Comparison of ENCODE assay signal across 12 cellular contexts in the genomic region with DNA sequence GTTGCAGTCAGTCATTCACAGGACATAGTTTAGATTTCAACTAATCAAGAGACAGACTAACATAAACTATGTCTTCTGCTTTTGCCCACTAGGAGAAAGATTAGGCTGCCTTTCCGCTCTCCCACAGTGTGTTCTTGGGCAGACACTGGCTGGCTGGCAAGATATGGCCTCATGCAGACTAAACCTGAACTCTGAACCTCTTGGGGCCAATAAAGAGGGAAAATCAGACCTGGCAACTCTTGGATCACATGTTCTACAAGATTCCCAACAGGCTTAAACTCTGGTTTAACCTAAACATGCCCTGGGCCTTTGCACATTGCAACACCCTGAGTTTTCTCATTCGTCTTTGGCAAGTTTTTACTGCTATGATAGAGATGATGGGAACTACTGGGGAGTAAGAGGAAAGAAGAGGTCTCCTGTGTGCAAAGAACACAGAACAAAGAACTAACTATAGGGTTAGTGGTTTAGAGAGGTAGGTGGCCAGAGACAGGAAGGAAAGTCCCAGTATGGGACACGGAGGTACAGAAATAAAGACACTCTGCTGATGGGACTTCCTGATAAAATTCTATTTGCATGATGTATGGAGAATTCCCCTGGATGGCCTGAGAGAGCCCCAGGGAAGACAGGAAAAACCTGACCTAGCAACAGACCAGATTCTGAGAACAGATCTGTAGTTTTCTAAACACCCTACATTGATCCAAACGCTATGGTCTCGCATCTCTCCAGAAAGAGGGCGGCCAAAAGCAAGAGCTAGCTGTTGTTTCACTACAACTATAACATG. TPM values are rescaled to one million over a fixed set of nuclear protein-coding genes. Genes with fewer than 3 reads are reported as not detected.
DNase-seq lines count a peak whose midpoint lies in the region; ATAC-seq, FAIRE-seq and TF ChIP-seq lines count a peak whose summit lies in the region.
"Had no signal": no experiment of that assay in that cellular context is flagged by ENCODE, and none has a peak within 500 bp of the region (broad histone marks: within the 10 kb centered on the region; RNA-seq: fewer than 3 reads in every experiment).

No MANE protein-coding gene starts in this region.

- dilution Hi-C loops in keratinocyte (cut with MboI; ENCODE audit: extremely low pct_ligation_motif_present, low sequenced_read_pairs) = no loop called here

- TF ChIP-seq POLR2A in transverse colon (IDR thresholded peaks at IDR 0.05) (no peak), stomach (IDR thresholded peaks at IDR 0.05) (no peak)

- no peaks in the 10 kb centered on the region for H3K9me1 ChIP-seq in keratinocyte (ENCODE audit: control insufficient read depth, extremely low read depth, insufficient read depth, low read length)

- peak overlapping the region; percentile 19 for H3K27ac Mint-ChIP-seq in activated T-helper 1 cell treated with anti-CD3 and anti-CD28 coated beads, Interleukin-12 subunit alpha, Interleukin-12 subunit beta, Interleukin-2, Interleukin-4 antibody, amounts not matched to agents 30 ng/mL and 10 ng/mL and 1 ng/mL, durations not matched to agents 14 hours and 24 hours and 36 hours

- 74 to 86% methylated on average over 5 to 6 of the region's 6 CpGs for WGBS in transverse colon (ENCODE audit: low coverage in 1 of 2), 2 donors
- WGBS in stomach, 5 donors = 80 to 94% (median 91%) methylated on average over 6 of the region's 6 CpGs

- H3K9me3 ChIP-seq in cardiac muscle cell (ENCODE audit: low read depth) (no peaks in the 10 kb centered on the region), keratinocyte (ENCODE audit: control insufficient read depth, low read depth, low read length) (no peaks in the 10 kb centered on the region), transverse colon (no peaks in the 10 kb centered on the region), stomach (no peaks in the 10 kb centered on the region)
- H3K9me3 ChIP-seq: left ventricle myocardium inferior, spleen had no signal

- H3K36me3 ChIP-seq in cardiac muscle cell (peaks cover 5% of the 10 kb centered on the region), keratinocyte (ENCODE audit: control insufficient read depth in 2 of 2, extremely low read depth in 1 of 2, insufficient read depth in 2 of 2, low read length in 2 of 2) (peaks cover 21 to 38% of the 10 kb centered on the region in 2 experiments), transverse colon (peaks cover 0 to 16% (median 2%) of the 10 kb centered on the region in 4 donors), stomach (peaks cover 17 to 55% (median 46%) of the 10 kb centered on the region in 4 donors)

- H3K4me1 ChIP-seq in cardiac muscle cell (ENCODE audit: low read depth) (peaks cover 10% of the 10 kb centered on the region), keratinocyte (ENCODE audit: control insufficient read depth, extremely low read depth, insufficient read depth, low read length) (peaks cover 17% of the 10 kb centered on the region), transverse colon (peaks cover 12 to 32% (median 17%) of the 10 kb centered on the region in 4 donors), stomach (peaks cover 10 to 33% (median 23%) of the 10 kb centered on the region in 4 donors)

- peaks cover 7% of the 10 kb centered on the region for H3K79me2 ChIP-seq in keratinocyte (ENCODE audit: control insufficient read depth, insufficient read depth, low read length)

- intact Hi-C loops in left cardiac atrium (cut with DNase I) (no loop called here), transverse colon (cut with DNase I; ENCODE audit: low total_unique reads) (loop anchor here (10.0 kb wide), 1 partner anchor 75 kb away; the partner anchor contains the start of genes PREB and PRR30), stomach (cut with DNase I; ENCODE audit: low total_unique reads) (no loop called here)
- intact Hi-C loops in activated T-helper 1 cell treated with anti-CD3 and anti-CD28 coated beads, Interleukin-12 subunit alpha, Interleukin-12 subunit beta, Interleukin-2, Interleukin-4 antibody, amounts not matched to agents 30 ng/mL and 10 ng/mL and 1 ng/mL, durations not matched to agents 14 hours and 24 hours and 36 hours (cut with micrococcal nuclease) = loop anchor here (1.0 to 10.0 kb wide), 3 partner anchors 8 to 415 kb away; partner anchors contain the start of genes CCDC121, GPN1 and PPM1G

- DNase-seq in cardiac muscle cell (ENCODE audit: low read depth in 1 of 2, low spot score in 1 of 2) (no peak), left cardiac atrium (no peak), keratinocyte (ENCODE audit: low read depth, low spot score) (no peak), transverse colon (peak; percentile 22), stomach (no peak)
- no peak for DNase-seq in activated T-helper 1 cell treated with anti-CD3 and anti-CD28 coated beads, Interleukin-12 subunit alpha, Interleukin-12 subunit beta, Interleukin-2, Interleukin-4 antibody, amounts not matched to agents 30 ng/mL and 10 ng/mL and 1 ng/mL, durations not matched to agents 14 hours and 24 hours and 36 hours (ENCODE audit: low spot score)
- no peak for DNase-seq in stimulated activated CD4-positive, alpha-beta T cell treated with anti-CD3 and anti-CD28 coated beads, Interleukin-4, amount 100 ng/mL, for 1 hour
- DNase-seq: C1 segment of cervical spinal cord, left ventricle myocardium inferior, spleen, substantia nigra had no signal

- H4K20me1 ChIP-seq in keratinocyte (ENCODE audit: control insufficient read depth, extremely low read depth, insufficient read depth, low read length) = no peaks in the 10 kb centered on the region

- TF ChIP-seq EP300 in transverse colon (IDR thresholded peaks at IDR 0.05; ENCODE audit: low read depth) (no peak), stomach (IDR thresholded peaks at IDR 0.05) (no peak)

- no peaks in the 10 kb centered on the region for H3K9me3 Mint-ChIP-seq in activated T-helper 1 cell treated with anti-CD3 and anti-CD28 coated beads, Interleukin-12 subunit alpha, Interleukin-12 subunit beta, Interleukin-2, Interleukin-4 antibody, amounts not matched to agents 30 ng/mL and 10 ng/mL and 1 ng/mL, durations not matched to agents 14 hours and 24 hours and 36 hours

- H2AFZ ChIP-seq in keratinocyte (ENCODE audit: control insufficient read depth, low read length) = no peak overlapping the region

- H3K4me3 Mint-ChIP-seq in activated T-helper 1 cell treated with anti-CD3 and anti-CD28 coated beads, Interleukin-12 subunit alpha, Interleukin-12 subunit beta, Interleukin-2, Interleukin-4 antibody, amounts not matched to agents 30 ng/mL and 10 ng/mL and 1 ng/mL, durations not matched to agents 14 hours and 24 hours and 36 hours = peak overlapping the region; percentile 65

- TF ChIP-seq CTCF in cardiac muscle cell (IDR thresholded peaks at IDR 0.05; ENCODE audit: low read depth, low read length) = no peak
- no peak for TF ChIP-seq CTCF in keratinocyte (optimal IDR thresholded peaks at IDR 0.05 in 1 of 3, IDR thresholded peaks at IDR 0.05 in 1 of 3, conservative IDR thresholded peaks at IDR 0.05 in 1 of 3; ENCODE audit: extremely low read depth in 1 of 3, insufficient read depth in 2 of 3, low read length in 3 of 3)
- TF ChIP-seq CTCF in transverse colon (IDR thresholded peaks at IDR 0.05) = peak in 1 of 5 experiments; percentile 23
- no peak for TF ChIP-seq CTCF in stomach (IDR thresholded peaks at IDR 0.05)

- H3K27ac ChIP-seq in cardiac muscle cell (peak overlapping the region; percentile 12), keratinocyte (ENCODE audit: control insufficient read depth, insufficient read depth, low read length) (no peak overlapping the region), transverse colon (peak overlapping the region; percentile 2 to 51 (median 14)), stomach (no peak overlapping the region)
- H3K27ac ChIP-seq: left ventricle myocardium inferior, spleen had no signal

- peaks cover 49% of the 10 kb centered on the region for H3K36me3 Mint-ChIP-seq in activated T-helper 1 cell treated with anti-CD3 and anti-CD28 coated beads, Interleukin-12 subunit alpha, Interleukin-12 subunit beta, Interleukin-2, Interleukin-4 antibody, amounts not matched to agents 30 ng/mL and 10 ng/mL and 1 ng/mL, durations not matched to agents 14 hours and 24 hours and 36 hours (ENCODE audit: low read depth)

- peaks cover 50% of the 10 kb centered on the region for H3K4me1 Mint-ChIP-seq in activated T-helper 1 cell treated with anti-CD3 and anti-CD28 coated beads, Interleukin-12 subunit alpha, Interleukin-12 subunit beta, Interleukin-2, Interleukin-4 antibody, amounts not matched to agents 30 ng/mL and 10 ng/mL and 1 ng/mL, durations not matched to agents 14 hours and 24 hours and 36 hours (ENCODE audit: low read depth)

- no peaks in the 10 kb centered on the region for H3K27me3 Mint-ChIP-seq in activated T-helper 1 cell treated with anti-CD3 and anti-CD28 coated beads, Interleukin-12 subunit alpha, Interleukin-12 subunit beta, Interleukin-2, Interleukin-4 antibody, amounts not matched to agents 30 ng/mL and 10 ng/mL and 1 ng/mL, durations not matched to agents 14 hours and 24 hours and 36 hours (ENCODE audit: insufficient read depth)

- no peak for ATAC-seq in left cardiac atrium
- ATAC-seq in GM19324 (IDR thresholded peaks at IDR 0.05; ENCODE audit: low FRiP score, unreplicated experiment) = no peak

- H3K27me3 ChIP-seq in cardiac muscle cell (no peaks in the 10 kb centered on the region), keratinocyte (ENCODE audit: control insufficient read depth, extremely low read depth, insufficient read depth, low read length) (no peaks in the 10 kb centered on the region), transverse colon (no peaks in the 10 kb centered on the region), stomach (no peaks in the 10 kb centered on the region)
- H3K27me3 ChIP-seq: spleen had no signal

- H3K4me3 ChIP-seq in cardiac muscle cell (no peak overlapping the region), keratinocyte (ENCODE audit: control insufficient read depth in 2 of 3, extremely low read depth in 1 of 3, insufficient read depth in 2 of 3, low read depth in 1 of 3, low read length in 3 of 3) (no peak overlapping the region), transverse colon (no peak overlapping the region), stomach (no peak overlapping the region)
- H3K4me3 ChIP-seq: left ventricle myocardium inferior, spleen had no signal

- H3K4me2 ChIP-seq in keratinocyte (ENCODE audit: control insufficient read depth, extremely low read depth, insufficient read depth, low read depth, low read length) = peak overlapping the region; percentile 52

- in situ Hi-C loops in transverse colon (cut with MboI; ENCODE audit: low pct_ligation_motif_present in 1 of 4, low pct_unique_long_range_greater_than_20kb in 1 of 4, low sequenced_read_pairs in 3 of 4) = loop anchor here in 1 of 4 donors (25.0 kb wide), 1 partner anchor 98 kb away; the partner anchor contains the start of genes ABHD1 and CGREF1

- no peak overlapping the region for H3K9ac ChIP-seq in keratinocyte (ENCODE audit: control insufficient read depth, extremely low read depth, insufficient read depth, low read length)

- no peak for FAIRE-seq in keratinocyte (lab: Jason Lieb, UNC)

RNA-seq across cellular contexts. Expression of gene ATRAID, which starts 2.0 kb away (rescaled TPM):
- total RNA-seq in cardiac muscle cell (177 and 183 TPM in 2 replicates), left cardiac atrium (100 to 1,000 TPM; 106 to 125 TPM), transverse colon (100 to 1,000 TPM in 2 of 4 donors, 10 to 100 TPM in 2; 64.7 to 179 (median 121) TPM), stomach (100 to 1,000 TPM in 3 of 5 donors, 10 to 100 TPM in 2; 67.4 to 532 (median 131) TPM)
- polyA plus RNA-seq in cardiac muscle cell (290 and 372 TPM in 2 replicates), keratinocyte (154 to 168 TPM (median 156 TPM) in 3 replicates), stomach (100 to 1,000 TPM in 2 of 3 donors, 10 to 100 TPM in 1; 86.6 to 140 (median 111) TPM)
- 107 and 111 TPM in 2 replicates for total RNA-seq in activated T-helper 1 cell treated with anti-CD3 and anti-CD28 coated beads, Interleukin-12 subunit alpha, Interleukin-12 subunit beta, Interleukin-2, Interleukin-4 antibody, amounts not matched to agents 30 ng/mL and 10 ng/mL and 1 ng/mL, durations not matched to agents 14 hours and 24 hours and 36 hours
- 27.4 TPM for polyA plus RNA-seq in keratinocyte (2011; ENCODE audit: low read depth)
- polyA plus RNA-seq in keratinocyte (2011; cell fraction: cytosol; rRNA removed) = 122 and 148 TPM in 2 replicates
- polyA plus RNA-seq in keratinocyte (2011; cell fraction: nucleus; rRNA removed) = 124 and 129 TPM in 2 replicates
- polyA plus RNA-seq in keratinocyte (2012; ENCODE audit: low replicate concordance) = 98.4 and 102 TPM in 2 replicates
- 47.3 to 79.5 TPM (median 79.3 TPM) in 3 replicates for polyA minus RNA-seq in keratinocyte
- 85.8 TPM for polyA minus RNA-seq in keratinocyte (2011; cell fraction: cytosol; rRNA and poly(A)+ RNA removed)
- polyA minus RNA-seq in keratinocyte (2011; cell fraction: nucleus; rRNA and poly(A)+ RNA removed) = 34.9 and 42.8 TPM in 2 replicates

RNA-seq across cellular contexts. Expression of gene SLC5A6, which starts 2.3 kb away (rescaled TPM):
- 28.4 and 42.9 TPM in 2 replicates for total RNA-seq in cardiac muscle cell
- polyA plus RNA-seq in cardiac muscle cell = 34.4 and 40.8 TPM in 2 replicates
- 10 to 100 TPM; 20.0 to 21.4 TPM for total RNA-seq in left cardiac atrium
- total RNA-seq in activated T-helper 1 cell treated with anti-CD3 and anti-CD28 coated beads, Interleukin-12 subunit alpha, Interleukin-12 subunit beta, Interleukin-2, Interleukin-4 antibody, amounts not matched to agents 30 ng/mL and 10 ng/mL and 1 ng/mL, durations not matched to agents 14 hours and 24 hours and 36 hours = 89.2 and 105 TPM in 2 replicates
- polyA plus RNA-seq in keratinocyte = 55.1 to 72.3 TPM (median 60.4 TPM) in 3 replicates
- polyA plus RNA-seq in keratinocyte (2011; ENCODE audit: low read depth) = 9.9 TPM
- polyA plus RNA-seq in keratinocyte (2011; cell fraction: cytosol; rRNA removed) = 32.6 and 33.3 TPM in 2 replicates
- 160 and 178 TPM in 2 replicates for polyA plus RNA-seq in keratinocyte (2011; cell fraction: nucleus; rRNA removed)
- 27.6 and 46.1 TPM in 2 replicates for polyA plus RNA-seq in keratinocyte (2012; ENCODE audit: low replicate concordance)
- 81.9 to 162 TPM (median 106 TPM) in 3 replicates for polyA minus RNA-seq in keratinocyte
- 51.2 TPM for polyA minus RNA-seq in keratinocyte (2011; cell fraction: cytosol; rRNA and poly(A)+ RNA removed)
- polyA minus RNA-seq in keratinocyte (2011; cell fraction: nucleus; rRNA and poly(A)+ RNA removed) = 98.0 and 120 TPM in 2 replicates
- total RNA-seq in transverse colon = 10 to 100 TPM; 22.8 to 58.3 (median 41.0) TPM
- total RNA-seq in stomach = 10 to 100 TPM; 19.3 to 71.0 (median 24.9) TPM
- 10 to 100 TPM in 1 of 3 donors, 1 to 10 TPM in 2; 5.7 to 15.0 (median 6.0) TPM for polyA plus RNA-seq in stomach

RNA-seq across cellular contexts. Expression of gene CAD, which starts 7.4 kb away (rescaled TPM):
- total RNA-seq in cardiac muscle cell = 31.1 and 51.7 TPM in 2 replicates
- 30.1 and 31.0 TPM in 2 replicates for polyA plus RNA-seq in cardiac muscle cell
- 10 to 100 TPM; 12.7 to 15.2 TPM for total RNA-seq in left cardiac atrium
- 135 and 138 TPM in 2 replicates for total RNA-seq in activated T-helper 1 cell treated with anti-CD3 and anti-CD28 coated beads, Interleukin-12 subunit alpha, Interleukin-12 subunit beta, Interleukin-2, Interleukin-4 antibody, amounts not matched to agents 30 ng/mL and 10 ng/mL and 1 ng/mL, durations not matched to agents 14 hours and 24 hours and 36 hours
- 17.1 to 33.3 TPM (median 21.0 TPM) in 3 replicates for polyA plus RNA-seq in keratinocyte
- polyA plus RNA-seq in keratinocyte (2011; ENCODE audit: low read depth) = 8.8 TPM
- polyA plus RNA-seq in keratinocyte (2011; cell fraction: cytosol; rRNA removed) = 12.9 and 20.6 TPM in 2 replicates
- polyA plus RNA-seq in keratinocyte (2011; cell fraction: nucleus; rRNA removed) = 72.3 and 76.6 TPM in 2 replicates
- 16.3 and 37.6 TPM in 2 replicates for polyA plus RNA-seq in keratinocyte (2012; ENCODE audit: low replicate concordance)
- polyA minus RNA-seq in keratinocyte = 94.8 to 357 TPM (median 115 TPM) in 3 replicates
- polyA minus RNA-seq in keratinocyte (2011; cell fraction: cytosol; rRNA and poly(A)+ RNA removed) = 59.5 TPM
- 106 and 132 TPM in 2 replicates for polyA minus RNA-seq in keratinocyte (2011; cell fraction: nucleus; rRNA and poly(A)+ RNA removed)
- 10 to 100 TPM; 11.9 to 25.9 (median 16.6) TPM for total RNA-seq in transverse colon
- 100 to 1,000 TPM in 2 of 5 donors, 10 to 100 TPM in 3; 12.2 to 130 (median 78.2) TPM for total RNA-seq in stomach
- 10 to 100 TPM in 1 of 3 donors, 1 to 10 TPM in 2; 4.4 to 16.5 (median 6.5) TPM for polyA plus RNA-seq in stomach

RNA-seq across cellular contexts. Expression of gene SLC30A3, which starts 53.0 kb away (rescaled TPM):
- 75.1 and 84.7 TPM in 2 replicates for total RNA-seq in cardiac muscle cell
- polyA plus RNA-seq in cardiac muscle cell = 111 and 139 TPM in 2 replicates
- total RNA-seq in left cardiac atrium = 1 to 10 TPM; 4.8 to 5.7 TPM
- total RNA-seq in activated T-helper 1 cell treated with anti-CD3 and anti-CD28 coated beads, Interleukin-12 subunit alpha, Interleukin-12 subunit beta, Interleukin-2, Interleukin-4 antibody, amounts not matched to agents 30 ng/mL and 10 ng/mL and 1 ng/mL, durations not matched to agents 14 hours and 24 hours and 36 hours = 2.1 and 2.2 TPM in 2 replicates
- not detected in 3 replicates for polyA plus RNA-seq in keratinocyte
- polyA plus RNA-seq in keratinocyte (2011; ENCODE audit: low read depth) = not detected
- 0.05 TPM in 1 of 2 replicates, not detected in the other for polyA plus RNA-seq in keratinocyte (2011; cell fraction: cytosol; rRNA removed)
- not detected in 2 replicates for polyA plus RNA-seq in keratinocyte (2011; cell fraction: nucleus; rRNA removed)
- polyA plus RNA-seq in keratinocyte (2012; ENCODE audit: low replicate concordance) = not detected in 2 replicates
- not detected in 3 replicates for polyA minus RNA-seq in keratinocyte
- polyA minus RNA-seq in keratinocyte (2011; cell fraction: cytosol; rRNA and poly(A)+ RNA removed) = not detected
- polyA minus RNA-seq in keratinocyte (2011; cell fraction: nucleus; rRNA and poly(A)+ RNA removed) = not detected in 2 replicates
- under 1 TPM in 1 of 4 donors, not detected in 3; 0.60 TPM for total RNA-seq in transverse colon
- total RNA-seq in stomach = not detected
- polyA plus RNA-seq in stomach = not detected

Comparison
In these comparisons a context has a peak if more than half of its experiments do, and no peak if none do; other contexts are left out.
1. H3K27ac ChIP-seq: peak in cardiac muscle cell (single experiment) and transverse colon (4 of 4); none in keratinocyte (single experiment) and stomach (0 of 5).
2. intact Hi-C loops: an anchor here in activated T-helper 1 cell treated with anti-CD3 and anti-CD28 coated beads, Interleukin-12 subunit alpha, Interleukin-12 subunit beta, Interleukin-2, Interleukin-4 antibody, amounts not matched to agents 30 ng/mL and 10 ng/mL and 1 ng/mL, durations not matched to agents 14 hours and 24 hours and 36 hours (1.0 to 10.0 kb wide) and transverse colon (10.0 kb wide); none called in left cardiac atrium and stomach.